Comparison of ENCODE assay signal across 28 cellular contexts in the genomic region with DNA sequence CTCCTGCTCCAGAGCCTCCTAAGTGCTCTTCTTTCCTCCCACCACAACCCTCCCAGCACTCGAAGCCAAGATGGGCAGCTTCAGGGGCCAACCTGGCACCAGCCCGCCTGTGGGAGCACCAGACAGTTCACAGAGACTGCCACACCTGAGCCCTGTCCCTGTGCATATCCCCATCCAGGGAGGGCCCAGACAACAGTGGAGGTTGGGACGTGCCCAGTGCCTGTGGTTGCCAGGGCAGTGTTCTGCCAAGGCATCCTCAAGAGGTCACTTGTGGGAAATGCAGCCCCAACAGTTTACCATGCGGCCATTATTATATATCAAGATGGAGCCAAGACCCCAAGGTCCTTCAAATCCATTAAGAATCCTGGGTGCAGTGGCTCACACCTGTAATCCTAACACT.
"Had no signal": no experiment of that assay in that cellular context is flagged by ENCODE, and none has a peak within 500 bp of the region (broad histone marks: within the 10 kb centered on the region; RNA-seq: fewer than 3 reads in every experiment).

No MANE protein-coding gene starts in this region.

- ATAC-seq: activated CD8-positive, alpha-beta T cell treated with anti-CD3 and anti-CD28 coated beads for 36 hours; PC-3 had no signal

- H3K4me1 ChIP-seq: ascending aorta had no signal

- H3K27ac ChIP-seq: ascending aorta, RWPE1, SK-N-MC had no signal

- H3K36me3 ChIP-seq: ascending aorta, cardiac muscle cell, SJCRH30 had no signal

- DNase-seq: activated CD4-positive, alpha-beta T cell treated with anti-CD3 and anti-CD28 coated beads, Interleukin-2, amount 10 ng/mL, durations not matched to agents 24 days and 14 days; activated CD4-positive, alpha-beta T cell treated with anti-CD3 and anti-CD28 coated beads, Interleukin-2, amount 50 U/mL, for 4 hours; activated CD8-positive, alpha-beta T cell treated with anti-CD3 and anti-CD28 coated beads for 36 hours; activated gamma-delta T cell; activated naive CD4-positive, alpha-beta T cell treated with Interleukin-2 at 50 U/mL for 16 hours; activated naive CD8-positive, alpha-beta T cell treated with anti-CD3 and anti-CD28 coated beads, Interleukin-2, amount 10 ng/mL, durations not matched to agents 7 days and 5 days; activated T-cell treated with anti-CD3 and anti-CD28 coated beads, Interleukin-2, amount 50 U/mL, for 24 hours; amygdala; KG1; MM.1S; NCI-H1092 treated with DMSO at 0.1 percent for 48 hours; NCI-H146; NCI-H1930; NCI-H2081 treated with DMSO at 0.1 percent for 48 hours; NCI-H2171; NCI-H510A; NCI-H526; NCI-H748 treated with DMSO at 0.1 percent for 48 hours; NK-92 treated with Interleukin-12 subunit alpha and Interleukin-12 subunit beta, amount 100 ng/mL, for 24 hours; PC-3; SHP77; SJCRH30 had no signal

- H3K27me3 ChIP-seq: ascending aorta, cardiac muscle cell, SJCRH30 had no signal

- FAIRE-seq: RCC 7860, TTC549 had no signal

- H3K4me3 ChIP-seq: ascending aorta, cardiac muscle cell, SJCRH30, SK-N-MC had no signal

- H3K9me3 ChIP-seq: ascending aorta, SJCRH30 had no signal
